24 cellular contexts compared by ENCODE assay signal in the genomic region with DNA sequence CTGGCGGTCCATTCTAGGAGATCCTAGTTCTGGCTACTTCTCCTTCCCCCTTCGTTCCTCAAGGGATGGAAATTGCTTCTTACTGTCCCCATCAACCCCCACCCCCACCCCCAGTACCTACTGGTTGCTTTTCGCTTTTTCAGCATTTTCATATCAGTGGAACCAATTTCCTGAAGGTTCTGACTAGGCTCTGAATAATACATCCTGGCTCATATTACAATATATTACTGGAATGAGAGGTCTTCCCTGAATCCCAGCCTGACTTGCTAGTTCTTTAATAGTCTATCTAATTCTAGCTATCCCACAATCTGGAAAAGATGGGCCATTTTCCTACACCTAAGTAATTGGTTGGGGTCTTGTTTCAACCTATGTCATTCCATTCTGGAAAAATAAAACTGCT.
"Had no signal": no experiment of that assay in that cellular context is flagged by ENCODE, and none has a peak within 500 bp of the region (broad histone marks: within the 10 kb centered on the region; RNA-seq: fewer than 3 reads in every experiment).

No MANE protein-coding gene starts in this region.

- H3K9me3 ChIP-seq: ovary, prostate gland, right lobe of liver, sigmoid colon, stomach, thoracic aorta, thyroid gland, tibial nerve, upper lobe of left lung, vagina had no signal

- H3K4me1 ChIP-seq: neural progenitor cell, parathyroid adenoma, prostate gland, right lobe of liver, sigmoid colon, stomach, thyroid gland, tibial nerve, upper lobe of left lung, vagina had no signal

- ATAC-seq: natural killer cell; right cardiac atrium; right lobe of liver; stimulated activated effector memory CD8-positive, alpha-beta T cell treated with anti-CD3 and anti-CD28 coated beads, Interleukin-12 subunit alpha, Interleukin-12 subunit beta, amount 100 ng/mL, for 72 hours; stimulated activated naive B cell treated with anti-CD40 and anti-IgM and Interleukin-4, amounts not matched to agents 10 μg/mL and 1 μg/mL and 100 μg/mL, for 72 hours had no signal

- H3K4me3 ChIP-seq: neural progenitor cell, ovary, prostate gland, right lobe of liver, sigmoid colon, stomach, thoracic aorta, thyroid gland, tibial nerve, upper lobe of left lung, vagina had no signal

- H3K27ac ChIP-seq: neural progenitor cell, ovary, parathyroid adenoma, prostate gland, right lobe of liver, sigmoid colon, stomach, thoracic aorta, thyroid gland, tibial nerve, upper lobe of left lung, vagina had no signal

- H3K9ac ChIP-seq: neural progenitor cell, parathyroid adenoma had no signal

- DNase-seq: natural killer cell; occipital lobe; ovary; right cardiac atrium; right lobe of liver; sigmoid colon; small intestine; stimulated activated CD4-positive, alpha-beta T cell treated with anti-CD3 and anti-CD28 coated beads, Interleukin-15, amount 100 ng/mL, for 24 hours; stimulated activated CD4-positive, alpha-beta T cell treated with anti-CD3 and anti-CD28 coated beads, Interleukin-2, amount 100 ng/mL, for 24 hours; stimulated activated CD4-positive, alpha-beta T cell treated with anti-CD3 and anti-CD28 coated beads, Interleukin-2, amount 100 ng/mL, for 48 hours; stimulated activated CD4-positive, alpha-beta T cell treated with anti-CD3 and anti-CD28 coated beads, Interleukin-4, amount 100 ng/mL, for 24 hours; stimulated activated naive B cell treated with anti-CD40 and anti-IgM and Interleukin-4, amounts not matched to agents 10 μg/mL and 1 μg/mL and 100 μg/mL, for 72 hours; stimulated activated naive CD4-positive, alpha-beta T cell treated with Interleukin-2 at 50 U/mL for 16 hours; stomach; thyroid gland; trophoblast cell; upper lobe of left lung had no signal

- H3K79me2 ChIP-seq: parathyroid adenoma had no signal

- H3K36me3 ChIP-seq: neural progenitor cell, ovary, prostate gland, right lobe of liver, sigmoid colon, stomach, thoracic aorta, thyroid gland, tibial nerve, upper lobe of left lung, vagina had no signal

- H2AFZ ChIP-seq: neural progenitor cell, parathyroid adenoma had no signal

- H3K27me3 ChIP-seq: neural progenitor cell, ovary, right lobe of liver, stomach, thyroid gland, tibial nerve, upper lobe of left lung, vagina had no signal

- H3K4me2 ChIP-seq: neural progenitor cell had no signal
